Comparison of ENCODE assay signal across 15 cellular contexts in genomic region chr12:32644455-32644854, GRCh38.
"Had no signal": no experiment of that assay in that cellular context is flagged by ENCODE, and none has a peak within 500 bp of the region (broad histone marks: within the 10 kb centered on the region; RNA-seq: fewer than 3 reads in every experiment).

No MANE protein-coding gene starts in this region.

- H3K9me3 ChIP-seq: transverse colon had no signal

- H3K27ac Mint-ChIP-seq: activated naive CD8-positive, alpha-beta T cell treated with anti-CD3 and anti-CD28 coated beads, Interleukin-2, amount 10 ng/mL, durations not matched to agents 7 days and 5 days; activated T-helper 1 cell treated with anti-CD3 and anti-CD28 coated beads, Interleukin-12 subunit alpha, Interleukin-12 subunit beta, Interleukin-2, Interleukin-4 antibody, amounts not matched to agents 30 ng/mL and 10 ng/mL and 1 ng/mL, durations not matched to agents 14 hours and 24 hours and 36 hours; endodermal cell; nephron progenitor cell had no signal

- H3K27me3 Mint-ChIP-seq: activated naive CD8-positive, alpha-beta T cell treated with anti-CD3 and anti-CD28 coated beads, Interleukin-2, amount 10 ng/mL, durations not matched to agents 7 days and 5 days had no signal

- H3K9me3 Mint-ChIP-seq: activated naive CD8-positive, alpha-beta T cell treated with anti-CD3 and anti-CD28 coated beads, Interleukin-2, amount 10 ng/mL, durations not matched to agents 7 days and 5 days; activated T-helper 1 cell treated with anti-CD3 and anti-CD28 coated beads, Interleukin-12 subunit alpha, Interleukin-12 subunit beta, Interleukin-2, Interleukin-4 antibody, amounts not matched to agents 30 ng/mL and 10 ng/mL and 1 ng/mL, durations not matched to agents 14 hours and 24 hours and 36 hours; endodermal cell; nephron progenitor cell had no signal

- H3K27ac ChIP-seq: dorsolateral prefrontal cortex, transverse colon had no signal

- H3K36me3 Mint-ChIP-seq: activated naive CD8-positive, alpha-beta T cell treated with anti-CD3 and anti-CD28 coated beads, Interleukin-2, amount 10 ng/mL, durations not matched to agents 7 days and 5 days had no signal

- DNase-seq: activated naive CD8-positive, alpha-beta T cell treated with anti-CD3 and anti-CD28 coated beads, Interleukin-2, amount 10 ng/mL, durations not matched to agents 7 days and 5 days; aorta; dorsolateral prefrontal cortex; endodermal cell; hippocampal formation; left ventricle myocardium superior; mesenchymal stem cell; nephron progenitor cell; occipital lobe; stimulated activated CD4-positive, alpha-beta T cell treated with anti-CD3 and anti-CD28 coated beads, Interleukin-4, amount 100 ng/mL, for 4 hours; stimulated activated CD8-positive, alpha-beta memory T cell treated with anti-CD3 and anti-CD28 coated beads, Interleukin-4, amount 100 ng/mL, for 48 hours; stimulated activated naive CD4-positive, alpha-beta T cell treated with Interleukin-2 at 50 U/mL for 16 hours; substantia nigra; transverse colon had no signal

- H3K4me3 Mint-ChIP-seq: activated naive CD8-positive, alpha-beta T cell treated with anti-CD3 and anti-CD28 coated beads, Interleukin-2, amount 10 ng/mL, durations not matched to agents 7 days and 5 days; activated T-helper 1 cell treated with anti-CD3 and anti-CD28 coated beads, Interleukin-12 subunit alpha, Interleukin-12 subunit beta, Interleukin-2, Interleukin-4 antibody, amounts not matched to agents 30 ng/mL and 10 ng/mL and 1 ng/mL, durations not matched to agents 14 hours and 24 hours and 36 hours; endodermal cell; nephron progenitor cell had no signal

- H3K4me3 ChIP-seq: dorsolateral prefrontal cortex, transverse colon had no signal

- H3K4me1 ChIP-seq: transverse colon had no signal

- H3K27me3 ChIP-seq: dorsolateral prefrontal cortex, transverse colon had no signal
